ENCODE assay signal across 8 cellular contexts in the genomic region with DNA sequence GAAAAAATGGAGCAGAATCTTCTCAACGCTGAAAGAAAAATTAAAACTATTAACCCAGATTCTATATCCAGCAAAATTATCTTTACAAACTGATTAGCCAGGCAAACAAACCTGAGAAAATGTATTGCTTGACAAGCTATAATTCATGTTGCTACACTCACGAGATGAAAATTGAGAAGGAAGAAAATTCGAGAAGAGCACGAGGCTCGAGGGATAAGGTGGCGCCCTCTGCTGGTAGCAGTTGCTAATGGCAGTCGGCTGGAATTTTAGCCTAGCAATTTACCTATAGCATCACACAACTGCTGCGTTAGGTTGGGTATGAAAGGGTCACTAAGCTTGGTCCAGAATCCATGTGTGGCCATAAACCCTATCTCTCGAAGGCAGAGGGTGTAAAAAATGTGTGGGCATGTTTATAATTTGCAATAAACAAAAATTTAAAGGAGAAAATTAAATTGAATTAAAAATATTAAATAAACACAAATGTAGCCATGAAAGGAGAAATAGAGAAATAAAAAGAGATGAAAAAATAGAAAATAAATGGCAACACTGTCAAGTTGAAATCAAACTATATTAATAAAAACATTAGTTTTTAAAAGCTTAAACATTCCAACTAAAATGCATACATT.
DNase-seq lines count a peak whose midpoint lies in the region; ATAC-seq and TF ChIP-seq lines count a peak whose summit lies in the region.

No MANE protein-coding gene starts in this region.

- H2BK120ac ChIP-seq in mesendoderm (ENCODE audit: low read depth, low read length) = no peak overlapping the region

- H3K4me2 ChIP-seq in mesendoderm (ENCODE audit: low read length) = no peak overlapping the region

- H4K5ac ChIP-seq in mesendoderm (ENCODE audit: low read length) = no peak overlapping the region

- no peaks in the 10 kb centered on the region for H3K4me1 ChIP-seq in SJCRH30
- no peaks in the 10 kb centered on the region for H3K4me1 ChIP-seq in mesendoderm (ENCODE audit: control insufficient read depth, low read depth, low read length)

- TF ChIP-seq CTCF in AG04449 (IDR thresholded peaks at IDR 0.05; ENCODE audit: insufficient read depth, low read length, missing control alignments) (peak; percentile 44), GM12872 (IDR thresholded peaks at IDR 0.05; ENCODE audit: insufficient read depth, low read depth, low read length) (peak; percentile 68)

- CTCF ChIA-PET in AG04449 (lab: Yijun Ruan, JAX) = interaction anchor here (1.2 kb wide), 1 partner anchor 23 kb away, joined by 3 read pairs; no protein-coding TSS in a partner anchor

- H3K79me1 ChIP-seq in mesendoderm (ENCODE audit: low read length) = no peaks in the 10 kb centered on the region

- H3K4me3 ChIP-seq in AG04449 (ENCODE audit: low read depth, low read length) = no peak overlapping the region
- H3K4me3 ChIP-seq in SJCRH30 = peak overlapping the region; percentile 28; the same call in 1 of the 2 replicates
- H3K4me3 ChIP-seq in mesendoderm (ENCODE audit: low read length) = no peak overlapping the region

- H3K4ac ChIP-seq in mesendoderm (ENCODE audit: low read depth, low read length) = no peak overlapping the region

- H2BK15ac ChIP-seq in mesendoderm (replicated peaks; ENCODE audit: low read depth) = no peak overlapping the region

- no peak overlapping the region for H3K56ac ChIP-seq in mesendoderm (ENCODE audit: low read length)

- no peak overlapping the region for H2AK5ac ChIP-seq in mesendoderm (ENCODE audit: low read length)

- no CpG with 5 or more reads among the region's 9 CpGs for WGBS in mesendoderm (ENCODE audit: extremely low coverage, insufficient coverage, low lambda C conversion rate)

- no peak overlapping the region for H2BK5ac ChIP-seq in mesendoderm (ENCODE audit: low read length)

- H3K27ac ChIP-seq in SJCRH30 = no peak overlapping the region
- no peak overlapping the region for H3K27ac ChIP-seq in mesendoderm (ENCODE audit: low read depth, low read length)

- H3K27me3 ChIP-seq in SJCRH30 (no peaks in the 10 kb centered on the region), mesendoderm (ENCODE audit: insufficient read depth, low read length, poor library complexity) (no peaks in the 10 kb centered on the region)

- H3K9ac ChIP-seq in mesendoderm (ENCODE audit: low read length) = no peak overlapping the region

- no peaks in the 10 kb centered on the region for H3K9me3 ChIP-seq in SJCRH30 (replicated peaks)

- DNase-seq in AG04449 (ENCODE audit: low read depth, low spot score) (no peak), HuH-7 (ENCODE audit: low spot score) (peak; percentile 0), SJCRH30 (peak; percentile 14 to 62), cerebellum (ENCODE audit: low spot score) (peak; percentile 6), mesendoderm (peak; percentile 30), NCI-H774 (lab: John Stamatoyannopoulos, UW) (no peak)

- POLR2A ChIA-PET in AG04449 (lab: Yijun Ruan, JAX) = no interaction called here

- H3K18ac ChIP-seq in mesendoderm (ENCODE audit: low read length) = no peak overlapping the region

- ATAC-seq in HG03108 (IDR thresholded peaks at IDR 0.05; ENCODE audit: unreplicated experiment) = no peak

- H3K36me3 ChIP-seq in SJCRH30 (no peaks in the 10 kb centered on the region), mesendoderm (ENCODE audit: control insufficient read depth, insufficient read depth, low read length) (no peaks in the 10 kb centered on the region)

- no peaks in the 10 kb centered on the region for H3K79me2 ChIP-seq in mesendoderm (ENCODE audit: control insufficient read depth, insufficient read depth, low read length)

- H3K23ac ChIP-seq in mesendoderm (ENCODE audit: low read length) = no peak overlapping the region

- no peak overlapping the region for H4K8ac ChIP-seq in mesendoderm (ENCODE audit: low read depth, low read length)

Comparison
In these comparisons a context has a peak if more than half of its experiments do, and no peak if none do; other contexts are left out.
1. DNase-seq: peak in HuH-7 (single experiment), SJCRH30 (2 of 2), cerebellum (single experiment) and mesendoderm (single experiment); none in AG04449 (single experiment) and NCI-H774 (single experiment).